In the genomic region with DNA sequence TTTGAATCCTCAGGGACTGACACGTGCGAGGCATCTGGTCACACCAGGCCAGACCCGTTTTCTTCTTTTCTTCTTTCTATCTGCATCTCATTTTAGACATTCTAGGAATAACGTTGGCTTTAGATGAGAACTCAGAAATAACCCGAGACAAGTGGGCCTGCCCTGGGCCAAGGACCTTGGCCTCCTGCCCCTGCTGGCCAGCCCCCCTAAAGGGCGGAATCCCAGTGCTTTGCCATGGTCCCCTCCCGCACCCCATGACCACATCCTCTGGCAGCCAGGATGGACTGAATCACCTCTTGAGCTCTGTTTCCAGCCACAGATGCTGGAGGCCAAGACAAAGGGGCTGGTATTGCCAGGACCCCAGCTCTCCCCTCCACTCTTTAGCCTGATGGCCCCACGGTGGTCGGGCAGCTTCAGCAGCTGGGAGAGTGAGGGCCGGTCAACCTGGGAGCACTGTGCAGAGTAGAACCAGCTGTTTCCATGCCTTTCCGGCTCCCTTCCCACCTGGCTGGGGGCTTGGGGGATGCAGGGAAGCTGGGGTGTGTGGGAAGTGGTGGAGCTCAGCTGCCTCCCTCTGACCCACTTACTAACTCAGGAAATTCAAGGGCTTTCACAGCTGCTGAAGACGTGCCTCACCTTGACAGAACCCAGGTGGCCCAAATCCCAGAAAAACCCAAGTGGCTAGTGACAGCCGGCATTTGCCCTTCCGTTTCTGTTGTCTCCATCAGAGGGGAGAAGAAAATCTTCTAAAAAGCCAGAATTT, we compare ENCODE assay signal across 15 cellular contexts.
"Had no signal": no experiment of that assay in that cellular context is flagged by ENCODE, and none has a peak within 500 bp of the region (broad histone marks: within the 10 kb centered on the region; RNA-seq: fewer than 3 reads in every experiment).

No MANE protein-coding gene starts in this region.

- H3K27ac ChIP-seq: adrenal gland, body of pancreas, foreskin keratinocyte, tibial nerve had no signal

- H3K9ac ChIP-seq: SK-N-SH had no signal

- H3K4me3 ChIP-seq: adrenal gland, body of pancreas, lung, skin epidermis, tibial nerve had no signal

- H3K9me3 ChIP-seq: adrenal gland, body of pancreas, SK-N-SH, tibial nerve had no signal

- H3K27ac Mint-ChIP-seq: activated naive CD4-positive, alpha-beta T cell treated with anti-CD3 and anti-CD28 coated beads, Interleukin-2, amount 10 ng/mL, durations not matched to agents 7 days and 5 days; activated T-helper 2 cell treated with anti-CD3 and anti-CD28 coated beads, Interferon-gamma antibody, Interleukin-2, Interleukin-4, amounts not matched to agents 10 μg/mL and 5 μg/mL and 100 μg/mL, durations not matched to agents 14 hours and 24 hours and 36 hours; natural killer cell treated with Interleukin-12 subunit alpha and Interleukin-12 subunit beta and Interleukin-15 and Interleukin-18, amount 100 ng/mL, for 72 hours had no signal

- H3K36me3 Mint-ChIP-seq: activated naive CD4-positive, alpha-beta T cell treated with anti-CD3 and anti-CD28 coated beads, Interleukin-2, amount 10 ng/mL, durations not matched to agents 7 days and 5 days; natural killer cell treated with Interleukin-12 subunit alpha and Interleukin-12 subunit beta and Interleukin-15 and Interleukin-18, amount 100 ng/mL, for 72 hours had no signal

- H3K4me3 Mint-ChIP-seq: activated naive CD4-positive, alpha-beta T cell treated with anti-CD3 and anti-CD28 coated beads, Interleukin-2, amount 10 ng/mL, durations not matched to agents 7 days and 5 days; natural killer cell treated with Interleukin-12 subunit alpha and Interleukin-12 subunit beta and Interleukin-15 and Interleukin-18, amount 100 ng/mL, for 72 hours had no signal

- H3K27me3 ChIP-seq: adrenal gland, body of pancreas, foreskin keratinocyte, tibial nerve had no signal

- H3K4me2 ChIP-seq: SK-N-SH had no signal

- H3K36me3 ChIP-seq: adrenal gland, tibial nerve had no signal

- DNase-seq: activated CD4-positive, alpha-beta T cell treated with anti-CD3 and anti-CD28 coated beads for 4 hours; activated naive CD4-positive, alpha-beta T cell treated with anti-CD3 and anti-CD28 coated beads, Interleukin-2, amount 10 ng/mL, durations not matched to agents 7 days and 5 days; activated T-cell treated with anti-CD3 and anti-CD28 coated beads for 4 hours; foreskin keratinocyte; occipital lobe; SK-N-SH; T-helper 1 cell had no signal

- H3K9me3 Mint-ChIP-seq: activated naive CD4-positive, alpha-beta T cell treated with anti-CD3 and anti-CD28 coated beads, Interleukin-2, amount 10 ng/mL, durations not matched to agents 7 days and 5 days; activated T-helper 2 cell treated with anti-CD3 and anti-CD28 coated beads, Interferon-gamma antibody, Interleukin-2, Interleukin-4, amounts not matched to agents 10 μg/mL and 5 μg/mL and 100 μg/mL, durations not matched to agents 14 hours and 24 hours and 36 hours; natural killer cell treated with Interleukin-12 subunit alpha and Interleukin-12 subunit beta and Interleukin-15 and Interleukin-18, amount 100 ng/mL, for 72 hours had no signal

- ATAC-seq: body of pancreas; esophagus mucosa; foreskin keratinocyte; natural killer cell treated with Interleukin-12 subunit alpha and Interleukin-12 subunit beta and Interleukin-15 and Interleukin-18, amount 100 ng/mL, for 72 hours had no signal
